In the genomic region with DNA sequence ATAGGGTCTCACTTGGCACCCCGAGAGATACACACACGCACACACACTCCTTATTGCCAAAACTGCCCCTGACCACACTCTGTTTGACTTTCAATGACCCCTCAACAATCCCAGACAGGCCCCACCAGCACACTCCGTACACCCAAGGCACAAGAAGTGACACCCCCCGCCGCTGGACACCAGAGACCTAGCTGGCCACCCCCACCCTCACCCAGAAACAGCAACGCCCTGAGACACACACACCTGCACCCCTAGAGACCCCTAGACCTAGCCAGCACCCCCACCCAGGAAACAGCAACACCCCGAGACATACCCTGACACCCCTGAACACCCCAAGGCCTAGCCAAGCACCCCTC, we compare ENCODE assay signal across 1 cellular context.
TF ChIP-seq lines count a peak whose summit lies in the region.

No MANE protein-coding gene starts in this region.

TF ChIP-seq in GM23338, 12 proteins besides CTCF, POLR2A, EP300 and RAD21:
- no peak for TF ChIP-seq JUNB (IDR thresholded peaks at IDR 0.05; ENCODE audit: unreplicated experiment)
- TF ChIP-seq EZH2 (IDR thresholded peaks at IDR 0.05; ENCODE audit: low read depth, unreplicated experiment): no peak
- TF ChIP-seq, protein P1, sequence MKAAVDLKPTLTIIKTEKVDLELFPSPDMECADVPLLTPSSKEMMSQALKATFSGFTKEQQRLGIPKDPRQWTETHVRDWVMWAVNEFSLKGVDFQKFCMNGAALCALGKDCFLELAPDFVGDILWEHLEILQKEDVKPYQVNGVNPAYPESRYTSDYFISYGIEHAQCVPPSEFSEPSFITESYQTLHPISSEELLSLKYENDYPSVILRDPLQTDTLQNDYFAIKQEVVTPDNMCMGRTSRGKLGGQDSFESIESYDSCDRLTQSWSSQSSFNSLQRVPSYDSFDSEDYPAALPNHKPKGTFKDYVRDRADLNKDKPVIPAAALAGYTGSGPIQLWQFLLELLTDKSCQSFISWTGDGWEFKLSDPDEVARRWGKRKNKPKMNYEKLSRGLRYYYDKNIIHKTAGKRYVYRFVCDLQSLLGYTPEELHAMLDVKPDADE (IDR thresholded peaks at IDR 0.05): no peak
- no peak for TF ChIP-seq ZNF331 (CRISPR knock-in tag; IDR thresholded peaks at IDR 0.05; ENCODE audit: low read depth)
- no peak for TF ChIP-seq EZH2phosphoT487 (IDR thresholded peaks at IDR 0.05; ENCODE audit: unreplicated experiment)
- no peak for TF ChIP-seq ZNF114 (CRISPR knock-in tag; IDR thresholded peaks at IDR 0.05)
